ENCODE assay signal across 8 cellular contexts in genomic region chr16:24541534-24541933, GRCh38. TPM values are rescaled to one million over a fixed set of nuclear protein-coding genes. Genes with fewer than 3 reads are reported as not detected.
DNase-seq lines count a peak whose midpoint lies in the region; ATAC-seq and TF ChIP-seq lines count a peak whose summit lies in the region.

No MANE protein-coding gene starts in this region.

- peak overlapping the region; percentile 65 for H3K4me2 ChIP-seq in DND-41 (ENCODE audit: insufficient read depth, low read length)

- no TSS peak for BruUV-seq in Panc1 (replicated peaks; lab: Mats Ljungman, UMichigan)

- H3K36me3 ChIP-seq in DND-41 (ENCODE audit: insufficient read depth, low read length), result peaks cover 52% of the 10 kb centered on the region
- H3K36me3 ChIP-seq in Panc1 (ENCODE audit: control insufficient read depth, insufficient read depth, low read length), result peaks cover 16% of the 10 kb centered on the region

- DNase-seq in DND-41, result no peak
- no peak for DNase-seq in Panc1 (ENCODE audit: low read depth, low spot score)
- no peak for DNase-seq in epithelial cell of esophagus (ENCODE audit: low read depth)
- DNase-seq in pons (ENCODE audit: low spot score), result peak; percentile 23
- no peak for DNase-seq in GM19238 (ENCODE audit: insufficient read length, low spot score)
- DNase-seq in NCI-H2171 (lab: John Stamatoyannopoulos, UW), result no peak

- H3K79me2 ChIP-seq in DND-41 (ENCODE audit: insufficient read depth, low read length), result peaks cover 74% of the 10 kb centered on the region

- H3K27ac ChIP-seq in DND-41 (ENCODE audit: low read length) (peak overlapping the region; percentile 96), Panc1 (ENCODE audit: low read length) (peak overlapping the region; percentile 94)

- no peaks in the 10 kb centered on the region for H3K9me3 ChIP-seq in DND-41 (ENCODE audit: insufficient read depth, low read length, severe bottlenecking)
- no peaks in the 10 kb centered on the region for H3K9me3 ChIP-seq in Panc1 (ENCODE audit: control insufficient read depth, insufficient read depth, low read depth, low read length)

- CTCF ChIA-PET in Panc1 (lab: Charles Lee), result interaction anchor here (0.7 to 1.5 kb wide), 2 partner anchors 24 to 326 kb away, joined by 3 to 5 read pairs; no protein-coding TSS in a partner anchor

- peaks cover 40% of the 10 kb centered on the region for H3K4me1 ChIP-seq in DND-41 (ENCODE audit: insufficient read depth, low read length)
- peaks cover 21% of the 10 kb centered on the region for H3K4me1 ChIP-seq in Panc1 (ENCODE audit: control insufficient read depth, insufficient read depth, low read length)

- in situ Hi-C loops in Panc1 (cut with HindIII; ENCODE audit: low pct_unique_long_range_greater_than_20kb, low sequenced_read_pairs), result no loop called here

- H3K27me3 ChIP-seq in DND-41 (ENCODE audit: insufficient read depth, low read length, poor library complexity) (no peaks in the 10 kb centered on the region), Panc1 (ENCODE audit: control insufficient read depth, insufficient read depth, low read length) (no peaks in the 10 kb centered on the region)

- TF ChIP-seq CTCF in DND-41 (IDR thresholded peaks at IDR 0.05; ENCODE audit: borderline replicate concordance, extremely low read depth, low read length, poor library complexity, severe bottlenecking) (no peak), Panc1 (IDR thresholded peaks at IDR 0.05) (no peak), epithelial cell of esophagus (IDR thresholded peaks at IDR 0.05; ENCODE audit: insufficient read depth, low read depth, low read length, missing control alignments) (no peak)

- intact Hi-C loops in Panc1 (cut with micrococcal nuclease; ENCODE audit: unreplicated experiment), result no loop called here

- ATAC-seq in DND-41 (ENCODE audit: insufficient read depth, low read depth) (no peak), Panc1 (no peak), GM21723 (IDR thresholded peaks at IDR 0.05; ENCODE audit: unreplicated experiment) (no peak), GM18873 (IDR thresholded peaks at IDR 0.05; ENCODE audit: low FRiP score, unreplicated experiment) (no peak)

- H4K20me1 ChIP-seq in DND-41 (ENCODE audit: insufficient read depth, low read length), result peaks cover 65% of the 10 kb centered on the region

- POLR2A ChIA-PET in Panc1 (lab: Charles Lee), result interaction anchor here (0.6 to 1.1 kb wide), 5 partner anchors 8 to 165 kb away, joined by 3 to 8 read pairs (median 6); no protein-coding TSS in a partner anchor

- peak overlapping the region; percentile 99 for H3K9ac ChIP-seq in DND-41 (ENCODE audit: low read depth, low read length)

- H3K4me3 ChIP-seq in DND-41 (ENCODE audit: low read depth in 1 of 2, low read length in 2 of 2) (peak overlapping the region; percentile 78 to 87), Panc1 (ENCODE audit: low read depth in 2 of 2, low read length in 2 of 2) (peak overlapping the region; percentile 93 to 96), epithelial cell of esophagus (ENCODE audit: low read length) (peak overlapping the region; percentile 86)

- H2AFZ ChIP-seq in DND-41 (ENCODE audit: low read depth, low read length), result no peak overlapping the region

RNA-seq across cellular contexts. Expression of gene RBBP6, which starts 2.2 kb away (rescaled TPM):
- 42.7 TPM for total RNA-seq in Panc1 (2021; ENCODE audit: unreplicated experiment)
- polyA plus RNA-seq in Panc1 (2012; ENCODE audit: insufficient read length), result 17.2 TPM
